Comparison of ENCODE assay signal across 14 cellular contexts in the genomic region with DNA sequence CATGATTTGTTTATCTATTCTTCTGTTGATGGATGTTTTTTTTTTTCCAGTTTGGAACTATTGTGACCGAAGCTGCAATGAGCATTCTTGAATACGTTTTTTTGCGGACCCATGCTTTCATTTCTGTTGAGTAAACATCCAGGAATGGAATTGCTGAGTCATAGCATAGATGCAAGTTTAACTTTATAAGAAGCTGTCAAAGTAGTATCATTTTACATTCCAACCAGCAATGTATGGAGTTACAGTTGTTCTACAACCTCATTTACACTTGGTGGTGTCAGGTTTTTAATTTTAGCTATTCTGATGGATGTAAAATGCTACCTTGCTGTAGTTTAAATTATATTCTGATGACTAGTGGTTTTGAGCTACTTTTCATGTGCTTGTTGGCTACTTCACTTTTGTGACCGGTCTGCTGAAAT. TPM values are rescaled to one million over a fixed set of nuclear protein-coding genes. Genes with fewer than 3 reads are reported as not detected.
DNase-seq lines count a peak whose midpoint lies in the region; ATAC-seq and TF ChIP-seq lines count a peak whose summit lies in the region.
"Had no signal": no experiment of that assay in that cellular context is flagged by ENCODE, and none has a peak within 500 bp of the region (broad histone marks: within the 10 kb centered on the region; RNA-seq: fewer than 3 reads in every experiment).

No MANE protein-coding gene starts in this region.

- H3K4me1 ChIP-seq in body of pancreas: no peaks in the 10 kb centered on the region

- intact Hi-C loops in body of pancreas (cut with DNase I): no loop called here

- in situ Hi-C loops in astrocyte of the spinal cord (cut with HindIII; ENCODE audit: low sequenced_read_pairs): no loop called here

- no peak for TF ChIP-seq RAD21 in Ishikawa (IDR thresholded peaks at IDR 0.05; ENCODE audit: low read depth)

- no peaks in the 10 kb centered on the region for H3K27me3 ChIP-seq in AG04450 (ENCODE audit: control insufficient read depth, insufficient read depth, low read length)
- H3K27me3 ChIP-seq in body of pancreas: no peaks in the 10 kb centered on the region

- peak overlapping the region; percentile 47 for H3K27ac ChIP-seq in AG04450 (ENCODE audit: low read depth, low read length)
- no peak overlapping the region for H3K27ac ChIP-seq in body of pancreas
- H3K27ac ChIP-seq: WERI-Rb-1 had no signal

- POLR2A ChIA-PET in AG04450 (lab: Yijun Ruan, JAX): interaction anchor here (0.6 to 1.6 kb wide), 4 partner anchors 47 to 517 kb away, joined by 3 to 5 read pairs (median 4); a partner anchor contains a TSS

- no peaks in the 10 kb centered on the region for H3K36me3 ChIP-seq in body of pancreas (replicated peaks in 1 of 2; ENCODE audit: insufficient read depth in 1 of 2, low read depth in 2 of 2)
- H3K36me3 ChIP-seq: WERI-Rb-1 had no signal

- ATAC-seq in body of pancreas (no peak), GM19324 (IDR thresholded peaks at IDR 0.05; ENCODE audit: low FRiP score, unreplicated experiment) (no peak)
- ATAC-seq: CD8-positive, alpha-beta T cell had no signal

- WGBS in body of pancreas, 2 donors: 49 to 55% methylated on average over 4 of the region's 4 CpGs

- TF ChIP-seq CTCF in AG04450 (IDR thresholded peaks at IDR 0.05; ENCODE audit: low read depth, low read length) (no peak), astrocyte of the spinal cord (IDR thresholded peaks at IDR 0.05; ENCODE audit: low read depth, low read length) (no peak), body of pancreas (IDR thresholded peaks at IDR 0.05) (no peak)

- H3K4me3 ChIP-seq in AG04450 (ENCODE audit: low read depth, low read length) (peak overlapping the region; percentile 21; the same call in 1 of the 2 replicates), astrocyte of the spinal cord (ENCODE audit: low read depth, low read length) (peak overlapping the region; percentile 4), body of pancreas (no peak overlapping the region)

- DNase-seq in AG04450 (ENCODE audit: low read depth, low spot score): peak; percentile 93
- peak; percentile 86 for DNase-seq in astrocyte of the spinal cord (ENCODE audit: low read depth, low spot score)
- DNase-seq in kidney glomerular epithelial cell (lab: John Stamatoyannopoulos, UW): peak; percentile 58
- no peak for DNase-seq in body of pancreas
- DNase-seq in NCI-H82 treated with DMSO at 0.1 percent for 48 hours (lab: John Stamatoyannopoulos, UW; ENCODE audit: unreplicated experiment): no peak
- no peak for DNase-seq in DMS79 (lab: John Stamatoyannopoulos, UW)
- DNase-seq: activated naive CD4-positive, alpha-beta T cell; CD8-positive, alpha-beta T cell; foreskin melanocyte; NCI-H774; stimulated activated CD4-positive, alpha-beta T cell treated with anti-CD3 and anti-CD28 coated beads, Interleukin-4, amount 100 ng/mL, for 1 hour; WERI-Rb-1 had no signal

- TF ChIP-seq POLR2A in body of pancreas (IDR thresholded peaks at IDR 0.05): no peak

- peak; percentile 41; the same call in 1 of the 2 replicates for TF ChIP-seq EP300 in Ishikawa (IDR thresholded peaks at IDR 0.05; ENCODE audit: borderline replicate concordance)

- H3K9me3 ChIP-seq in AG04450 (ENCODE audit: control insufficient read depth, insufficient read depth, low read length) (no peaks in the 10 kb centered on the region), body of pancreas (no peaks in the 10 kb centered on the region)

- CTCF ChIA-PET in AG04450 (lab: Charles Lee): interaction anchor here (0.6 to 1.2 kb wide), 4 partner anchors 10 to 539 kb away, joined by 3 to 4 read pairs (median 3); no protein-coding TSS in a partner anchor

TF ChIP-seq in Ishikawa, 13 proteins besides CTCF, POLR2A, EP300 and RAD21:
- TF ChIP-seq CREB1 (IDR thresholded peaks at IDR 0.05; ENCODE audit: low read depth) (no peak), ZBTB7A (IDR thresholded peaks at IDR 0.05; ENCODE audit: low read depth) (no peak), TAF1 (IDR thresholded peaks at IDR 0.05; ENCODE audit: low read depth) (no peak), NFIC (IDR thresholded peaks at IDR 0.05) (no peak), TEAD4 (IDR thresholded peaks at IDR 0.05) (peak; percentile 51)
- TF ChIP-seq, protein P1, sequence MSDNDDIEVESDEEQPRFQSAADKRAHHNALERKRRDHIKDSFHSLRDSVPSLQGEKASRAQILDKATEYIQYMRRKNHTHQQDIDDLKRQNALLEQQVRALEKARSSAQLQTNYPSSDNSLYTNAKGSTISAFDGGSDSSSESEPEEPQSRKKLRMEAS (IDR thresholded peaks at IDR 0.05): peak; percentile 38; the same call in 1 of the 2 replicates
- TF ChIP-seq, protein P2, sequence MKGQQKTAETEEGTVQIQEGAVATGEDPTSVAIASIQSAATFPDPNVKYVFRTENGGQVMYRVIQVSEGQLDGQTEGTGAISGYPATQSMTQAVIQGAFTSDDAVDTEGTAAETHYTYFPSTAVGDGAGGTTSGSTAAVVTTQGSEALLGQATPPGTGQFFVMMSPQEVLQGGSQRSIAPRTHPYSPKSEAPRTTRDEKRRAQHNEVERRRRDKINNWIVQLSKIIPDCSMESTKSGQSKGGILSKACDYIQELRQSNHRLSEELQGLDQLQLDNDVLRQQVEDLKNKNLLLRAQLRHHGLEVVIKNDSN (IDR thresholded peaks at IDR 0.05): no peak
- TF ChIP-seq, protein P3, sequence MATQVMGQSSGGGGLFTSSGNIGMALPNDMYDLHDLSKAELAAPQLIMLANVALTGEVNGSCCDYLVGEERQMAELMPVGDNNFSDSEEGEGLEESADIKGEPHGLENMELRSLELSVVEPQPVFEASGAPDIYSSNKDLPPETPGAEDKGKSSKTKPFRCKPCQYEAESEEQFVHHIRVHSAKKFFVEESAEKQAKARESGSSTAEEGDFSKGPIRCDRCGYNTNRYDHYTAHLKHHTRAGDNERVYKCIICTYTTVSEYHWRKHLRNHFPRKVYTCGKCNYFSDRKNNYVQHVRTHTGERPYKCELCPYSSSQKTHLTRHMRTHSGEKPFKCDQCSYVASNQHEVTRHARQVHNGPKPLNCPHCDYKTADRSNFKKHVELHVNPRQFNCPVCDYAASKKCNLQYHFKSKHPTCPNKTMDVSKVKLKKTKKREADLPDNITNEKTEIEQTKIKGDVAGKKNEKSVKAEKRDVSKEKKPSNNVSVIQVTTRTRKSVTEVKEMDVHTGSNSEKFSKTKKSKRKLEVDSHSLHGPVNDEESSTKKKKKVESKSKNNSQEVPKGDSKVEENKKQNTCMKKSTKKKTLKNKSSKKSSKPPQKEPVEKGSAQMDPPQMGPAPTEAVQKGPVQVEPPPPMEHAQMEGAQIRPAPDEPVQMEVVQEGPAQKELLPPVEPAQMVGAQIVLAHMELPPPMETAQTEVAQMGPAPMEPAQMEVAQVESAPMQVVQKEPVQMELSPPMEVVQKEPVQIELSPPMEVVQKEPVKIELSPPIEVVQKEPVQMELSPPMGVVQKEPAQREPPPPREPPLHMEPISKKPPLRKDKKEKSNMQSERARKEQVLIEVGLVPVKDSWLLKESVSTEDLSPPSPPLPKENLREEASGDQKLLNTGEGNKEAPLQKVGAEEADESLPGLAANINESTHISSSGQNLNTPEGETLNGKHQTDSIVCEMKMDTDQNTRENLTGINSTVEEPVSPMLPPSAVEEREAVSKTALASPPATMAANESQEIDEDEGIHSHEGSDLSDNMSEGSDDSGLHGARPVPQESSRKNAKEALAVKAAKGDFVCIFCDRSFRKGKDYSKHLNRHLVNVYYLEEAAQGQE (IDR thresholded peaks at IDR 0.05; ENCODE audit: low read depth): no peak

RNA-seq across cellular contexts. Expression of a gene that starts 49.0 kb away (rescaled TPM):
- 4.0 and 4.4 TPM in 2 replicates for polyA plus RNA-seq in AG04450 (2011; rRNA removed)
- polyA minus RNA-seq in AG04450 (2011; rRNA and poly(A)+ RNA removed): 10.6 and 11.1 TPM in 2 replicates
- total RNA-seq in body of pancreas: 1 to 10 TPM; 2.6 to 4.7 TPM
- total RNA-seq: CD8-positive, alpha-beta T cell had no signal

Comparison
In these comparisons a context has a peak if more than half of its experiments do, and no peak if none do; other contexts are left out.
1. DNase-seq: peak in AG04450 (single experiment), astrocyte of the spinal cord (single experiment) and kidney glomerular epithelial cell (single experiment); none in body of pancreas (0 of 4), NCI-H82 treated with DMSO at 0.1 percent for 48 hours (single experiment) and DMS79 (single experiment).
2. H3K4me3 ChIP-seq: peak in AG04450 (single experiment) and astrocyte of the spinal cord (single experiment); none in body of pancreas (0 of 2).